ENCODE assay signal across 8 cellular contexts in genomic region chr18:24659837-24660720, GRCh38.
DNase-seq lines count a peak whose midpoint lies in the region; ATAC-seq lines count a peak whose summit lies in the region.

No MANE protein-coding gene starts in this region.

- H3K9me3 ChIP-seq in BLaER1 treated with 17β-estradiol and CSF1 and Interleukin-3, amounts not matched to agents 10 nM and 100 nM (replicated peaks in 1 of 11): no peaks in the 10 kb centered on the region

- peak overlapping the region; percentile 30 to 51 (median 42); a peak in 18 of 20 replicates for H3K4me3 ChIP-seq in BLaER1 treated with 17β-estradiol and CSF1 and Interleukin-3, amounts not matched to agents 10 nM and 100 nM

- H3K4me1 Mint-ChIP-seq in activated naive CD4-positive, alpha-beta T cell treated with anti-CD3 and anti-CD28 coated beads for 36 hours (ENCODE audit: low read depth): peaks cover 20% of the 10 kb centered on the region

- H3K9me3 Mint-ChIP-seq in activated naive CD4-positive, alpha-beta T cell treated with anti-CD3 and anti-CD28 coated beads for 36 hours: no peaks in the 10 kb centered on the region

- H3K4me2 ChIP-seq in BLaER1 treated with 17β-estradiol and CSF1 and Interleukin-3, amounts not matched to agents 10 nM and 100 nM: peak overlapping the region; percentile 82 to 94 (median 91)

- no peaks in the 10 kb centered on the region for H4K20me1 ChIP-seq in BLaER1 treated with 17β-estradiol and CSF1 and Interleukin-3, amounts not matched to agents 10 nM and 100 nM

- CTCF ChIA-PET in activated naive CD4-positive, alpha-beta T cell treated with anti-CD3 and anti-CD28 coated beads for 36 hours (lab: Charles Lee): interaction anchor here (0.9 to 1.9 kb wide), 3 partner anchors 60 to 171 kb away, joined by 3 to 5 read pairs (median 4); no protein-coding TSS in a partner anchor

- no peak overlapping the region for H3K27ac Mint-ChIP-seq in activated naive CD4-positive, alpha-beta T cell treated with anti-CD3 and anti-CD28 coated beads for 36 hours

- H3K4me1 ChIP-seq in BLaER1 treated with 17β-estradiol and CSF1 and Interleukin-3, amounts not matched to agents 10 nM and 100 nM: peaks cover 14 to 46% (median 41%) of the 10 kb centered on the region in 10 experiments

- no peaks in the 10 kb centered on the region for H3K36me3 Mint-ChIP-seq in activated naive CD4-positive, alpha-beta T cell treated with anti-CD3 and anti-CD28 coated beads for 36 hours (ENCODE audit: low read depth)

- peak overlapping the region in 9 of 11 experiments; percentile 1 to 59 (median 17); a peak in 8 of 22 replicates for H3K27ac ChIP-seq in BLaER1 treated with 17β-estradiol and CSF1 and Interleukin-3, amounts not matched to agents 10 nM and 100 nM

- peak overlapping the region in 9 of 11 experiments; percentile 16 to 48 (median 44); a peak in 12 of 22 replicates for H3K9ac ChIP-seq in BLaER1 treated with 17β-estradiol and CSF1 and Interleukin-3, amounts not matched to agents 10 nM and 100 nM

- peak; percentile 6 for DNase-seq in LHCN-M2 (ENCODE audit: low read depth)
- peak; percentile 61 for DNase-seq in activated naive CD4-positive, alpha-beta T cell treated with anti-CD3 and anti-CD28 coated beads for 36 hours
- peak; percentile 31 for DNase-seq in mucosa of gallbladder (ENCODE audit: low spot score)
- no peak for DNase-seq in HuH-7.5 (ENCODE audit: low spot score)
- no peak for DNase-seq in SIG-M5 (lab: John Stamatoyannopoulos, UW)
- no peak for DNase-seq in iPS-NIHi11 (ENCODE audit: low spot score)

- no peaks in the 10 kb centered on the region for H3K36me3 ChIP-seq in BLaER1 treated with 17β-estradiol and CSF1 and Interleukin-3, amounts not matched to agents 10 nM and 100 nM

- peak; percentile 91 for ATAC-seq in GM19438 (IDR thresholded peaks at IDR 0.05; ENCODE audit: low read depth, unreplicated experiment)

- H3K4me3 Mint-ChIP-seq in activated naive CD4-positive, alpha-beta T cell treated with anti-CD3 and anti-CD28 coated beads for 36 hours: peak overlapping the region; percentile 65

- no peaks in the 10 kb centered on the region for H3K27me3 Mint-ChIP-seq in activated naive CD4-positive, alpha-beta T cell treated with anti-CD3 and anti-CD28 coated beads for 36 hours (ENCODE audit: low read depth)

- no peaks in the 10 kb centered on the region for H3K27me3 ChIP-seq in BLaER1 treated with 17β-estradiol and CSF1 and Interleukin-3, amounts not matched to agents 10 nM and 100 nM

- intact Hi-C loops in activated naive CD4-positive, alpha-beta T cell treated with anti-CD3 and anti-CD28 coated beads for 36 hours (cut with micrococcal nuclease): no loop called here

Comparison
In these comparisons a context has a peak if more than half of its experiments do, and no peak if none do; other contexts are left out.
1. DNase-seq: peak in LHCN-M2 (single experiment), activated naive CD4-positive, alpha-beta T cell treated with anti-CD3 and anti-CD28 coated beads for 36 hours (single experiment) and mucosa of gallbladder (single experiment); none in HuH-7.5 (single experiment), SIG-M5 (single experiment) and iPS-NIHi11 (single experiment).